ENCODE assay signal across 17 cellular contexts in the genomic region with DNA sequence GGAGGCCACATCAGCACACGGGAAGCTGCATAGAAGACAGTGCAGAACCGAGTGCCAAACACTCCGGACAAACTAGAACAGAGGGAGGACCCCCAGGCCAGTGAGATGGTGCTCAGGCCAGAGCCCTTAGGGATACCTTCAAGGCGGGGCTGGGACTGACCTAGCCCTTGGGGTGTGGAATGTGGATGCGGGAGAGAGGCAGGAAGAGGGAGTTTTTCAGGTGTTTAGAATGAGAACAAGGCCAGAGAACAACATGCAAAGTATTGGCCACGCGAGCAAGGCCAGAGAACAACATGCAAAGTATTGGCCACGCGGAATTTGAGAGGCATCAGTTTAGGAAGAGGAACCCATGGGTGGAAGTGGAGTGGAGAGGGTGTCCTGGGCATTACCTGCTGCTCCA.
"Had no signal": no experiment of that assay in that cellular context is flagged by ENCODE, and none has a peak within 500 bp of the region (broad histone marks: within the 10 kb centered on the region; RNA-seq: fewer than 3 reads in every experiment).

No MANE protein-coding gene starts in this region.

- H3K36me3 Mint-ChIP-seq: activated naive CD4-positive, alpha-beta T cell treated with anti-CD3 and anti-CD28 coated beads, Interleukin-2, amount 10 ng/mL, durations not matched to agents 7 days and 5 days; brain had no signal

- ATAC-seq: sciatic nerve; stimulated activated naive CD8-positive, alpha-beta T cell treated with anti-CD3 and anti-CD28 coated beads, Interleukin-15, Interleukin-2, amounts not matched to agents 100 U/mL and 50 U/mL, for 24 hours had no signal

- H3K27me3 Mint-ChIP-seq: activated naive CD4-positive, alpha-beta T cell treated with anti-CD3 and anti-CD28 coated beads, Interleukin-2, amount 10 ng/mL, durations not matched to agents 7 days and 5 days; activated T-helper 17 cell treated with anti-CD3 and anti-CD28 coated beads, Interleukin-2, amount 50 U/mL, for 72 hours had no signal

- DNase-seq: activated CD4-positive, alpha-beta T cell treated with anti-CD3 and anti-CD28 coated beads, Interleukin-2, amount 50 U/mL, for 4 hours; activated CD4-positive, CD25-positive, alpha-beta regulatory T cell treated with anti-CD3 and anti-CD28 coated beads, Interleukin-2, amount 50 U/mL, for 72 hours; activated naive CD4-positive, alpha-beta T cell treated with anti-CD3 and anti-CD28 coated beads, Interleukin-2, amount 10 ng/mL, durations not matched to agents 7 days and 5 days; amygdala; dermis blood vessel endothelial cell; endodermal cell; erythroblast; hypothalamus; spleen; stimulated activated CD4-positive, alpha-beta T cell treated with anti-CD3 and anti-CD28 coated beads, Interleukin-2, amount 100 ng/mL, for 24 hours; stimulated activated naive CD8-positive, alpha-beta T cell treated with anti-CD3 and anti-CD28 coated beads, Interleukin-15, Interleukin-2, amounts not matched to agents 100 U/mL and 50 U/mL, for 24 hours; testis had no signal

- H3K4me1 Mint-ChIP-seq: brain, nephron had no signal

- H3K27ac Mint-ChIP-seq: activated naive CD4-positive, alpha-beta T cell treated with anti-CD3 and anti-CD28 coated beads, Interleukin-2, amount 10 ng/mL, durations not matched to agents 7 days and 5 days; activated T-helper 17 cell treated with anti-CD3 and anti-CD28 coated beads, Interleukin-2, amount 50 U/mL, for 72 hours; brain; endodermal cell; nephron; T-helper 2 cell treated with Interferon-gamma antibody and Interleukin-4, amounts not matched to agents 5 μg/mL and 100 μg/mL, for 36 hours had no signal

- H3K4me3 Mint-ChIP-seq: activated naive CD4-positive, alpha-beta T cell treated with anti-CD3 and anti-CD28 coated beads, Interleukin-2, amount 10 ng/mL, durations not matched to agents 7 days and 5 days; activated T-helper 17 cell treated with anti-CD3 and anti-CD28 coated beads, Interleukin-2, amount 50 U/mL, for 72 hours; brain; endodermal cell; nephron; T-helper 2 cell treated with Interferon-gamma antibody and Interleukin-4, amounts not matched to agents 5 μg/mL and 100 μg/mL, for 36 hours had no signal

- H3K9me3 Mint-ChIP-seq: activated naive CD4-positive, alpha-beta T cell treated with anti-CD3 and anti-CD28 coated beads, Interleukin-2, amount 10 ng/mL, durations not matched to agents 7 days and 5 days; activated T-helper 17 cell treated with anti-CD3 and anti-CD28 coated beads, Interleukin-2, amount 50 U/mL, for 72 hours; brain; endodermal cell; nephron; T-helper 2 cell treated with Interferon-gamma antibody and Interleukin-4, amounts not matched to agents 5 μg/mL and 100 μg/mL, for 36 hours had no signal
